ENCODE assay signal across 8 cellular contexts in genomic region chr2:37586663-37587409, GRCh38.
A peak's percentile ranks its signal among the peaks of the same experiment; 100 is the strongest.
DNase-seq lines count a peak whose midpoint lies in the region; ATAC-seq and TF ChIP-seq lines count a peak whose summit lies in the region.
"Had no signal": no experiment of that assay in that cellular context is flagged by ENCODE, and none has a peak within 500 bp of the region (broad histone marks: within the 10 kb centered on the region; RNA-seq: fewer than 3 reads in every experiment).

No MANE protein-coding gene starts in this region.

- 72 to 79% (median 75%) methylated on average over 3 of the region's 3 CpGs for WGBS in spleen, 5 donors

- H3K27me3 ChIP-seq in spleen (replicated peaks in 1 of 7) = no peaks in the 10 kb centered on the region

- H3K9me3 ChIP-seq in HEK293 (ENCODE audit: control insufficient read depth, insufficient read depth, low read depth, low read length) (no peaks in the 10 kb centered on the region), T-helper 17 cell (ENCODE audit: control insufficient read depth, low read length, poor library complexity, severe bottlenecking) (no peaks in the 10 kb centered on the region), spleen (no peaks in the 10 kb centered on the region)

- intact Hi-C loops in spleen (cut with DNase I; ENCODE audit: low total_unique reads) = no loop called here

- H3K4me1 ChIP-seq in HEK293 (ENCODE audit: control insufficient read depth, insufficient read depth, low read length) = peaks cover 3% of the 10 kb centered on the region; the same call in 1 of the 2 replicates
- H3K4me1 ChIP-seq in spleen = peaks cover 18 to 82% (median 56%) of the 10 kb centered on the region in 6 donors

- POLR2A ChIA-PET in HEK293 (lab: Yijun Ruan, JAX) = no interaction called here

- DNase-seq in T-helper 17 cell = no peak
- no peak for DNase-seq in epithelial cell of prostate (ENCODE audit: low read depth, low spot score)
- DNase-seq in spleen = no peak
- DNase-seq in mesenteric fat pad (ENCODE audit: low spot score) = no peak
- no peak for DNase-seq in DMS114 treated with DMSO at 0.1 percent for 48 hours (lab: John Stamatoyannopoulos, UW; ENCODE audit: unreplicated experiment)
- DNase-seq: NCI-H187 treated with DMSO at 0.1 percent for 48 hours had no signal

- TF ChIP-seq CTCF in HEK293 (tag by site-specific recombination; IDR thresholded peaks at IDR 0.05) (no peak), spleen (IDR thresholded peaks at IDR 0.05 in 8 of 11, conservative IDR thresholded peaks at IDR 0.05 in 3 of 11) (no peak)

- H3K4me3 ChIP-seq in HEK293 (ENCODE audit: low read depth, low read length) = no peak overlapping the region
- H3K4me3 ChIP-seq in spleen = no peak overlapping the region

- CTCF ChIA-PET in HEK293 (lab: Yijun Ruan, JAX) = interaction anchor here (0.7 kb wide), 1 partner anchor 244 kb away, joined by 3 read pairs; no protein-coding TSS in a partner anchor

- H3K4me3 Mint-ChIP-seq in T-helper 17 cell = peak overlapping the region; percentile 94

- no peaks in the 10 kb centered on the region for H3K36me3 Mint-ChIP-seq in T-helper 17 cell (ENCODE audit: low read depth)

- H3K27ac ChIP-seq in HEK293 (ENCODE audit: extremely low read depth, low read depth, low read length) (no peak overlapping the region), epithelial cell of prostate (peak overlapping the region; percentile 84), spleen (peak overlapping the region in 7 of 8 donors; percentile 4 to 76 (median 55))

- H3K4me1 Mint-ChIP-seq in T-helper 17 cell = peaks cover 77% of the 10 kb centered on the region

- ATAC-seq in T-helper 17 cell (peak; percentile 9), HG03135 (IDR thresholded peaks at IDR 0.05; ENCODE audit: unreplicated experiment) (no peak)

- no peaks in the 10 kb centered on the region for H3K27me3 Mint-ChIP-seq in T-helper 17 cell

- H3K36me3 ChIP-seq in HEK293 (ENCODE audit: control insufficient read depth in 2 of 2, insufficient read depth in 1 of 2, low read length in 2 of 2) (no peaks in the 10 kb centered on the region), spleen (no peaks in the 10 kb centered on the region)

- H3K27ac Mint-ChIP-seq in T-helper 17 cell = peak overlapping the region; percentile 99

- TF ChIP-seq POLR2A in spleen (IDR thresholded peaks at IDR 0.05) = no peak

TF ChIP-seq in HEK293, 187 proteins besides CTCF, POLR2A, EP300 and RAD21:
- no peak for TF ChIP-seq ZNF311 (tag by site-specific recombination; IDR thresholded peaks at IDR 0.05; ENCODE audit: borderline replicate concordance)
- TF ChIP-seq ZFP41 (tag by site-specific recombination; IDR thresholded peaks at IDR 0.05; ENCODE audit: borderline replicate concordance) = no peak
- TF ChIP-seq GLI2 (tag by site-specific recombination; IDR thresholded peaks at IDR 0.05; ENCODE audit: borderline replicate concordance, low read depth) = no peak
- TF ChIP-seq MEIS1 (CRISPR knock-in tag; IDR thresholded peaks at IDR 0.05; ENCODE audit: borderline replicate concordance) = no peak
- peak; percentile 22; the same call in 1 of the 2 replicates for TF ChIP-seq PRDM10 (tag by site-specific recombination; IDR thresholded peaks at IDR 0.05)
- no peak for TF ChIP-seq GLIS2 (tag by site-specific recombination; IDR thresholded peaks at IDR 0.05)
- no peak for TF ChIP-seq ZNF610 (tag by site-specific recombination; IDR thresholded peaks at IDR 0.05; ENCODE audit: borderline replicate concordance)
- TF ChIP-seq ZNF510 (tag by site-specific recombination; IDR thresholded peaks at IDR 0.05; ENCODE audit: insufficient replicate concordance) = no peak
- 0 out of 2 replicates have a peak, but pooled peaks have one; percentile 37 for TF ChIP-seq IKZF3 (tag by site-specific recombination; IDR thresholded peaks at IDR 0.05)
- TF ChIP-seq SP7 (tag by site-specific recombination; IDR thresholded peaks at IDR 0.05) = no peak
- TF ChIP-seq SCRT2 (tag by site-specific recombination; IDR thresholded peaks at IDR 0.05) = peak; percentile 50
TF ChIP-seq in HEK293: peak in this region for 3.
